In the genomic region with DNA sequence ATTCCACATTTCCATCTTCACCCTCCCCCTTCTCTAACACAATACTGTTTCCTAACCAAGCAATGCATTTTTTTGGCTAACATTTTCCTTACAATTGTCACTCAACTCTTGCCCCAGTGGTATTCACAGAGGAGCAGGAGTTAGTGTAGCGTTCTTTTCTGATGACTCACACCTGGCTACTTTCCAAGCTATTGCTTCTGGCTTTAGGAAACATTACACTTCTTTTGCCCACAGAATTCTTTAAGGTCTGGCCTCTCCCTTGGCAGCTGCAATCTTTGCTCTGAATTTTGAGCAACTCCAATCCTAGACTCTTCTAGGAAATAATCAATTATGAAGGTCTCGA, we compare ENCODE assay signal across 8 cellular contexts. TPM values are rescaled to one million over a fixed set of nuclear protein-coding genes. Genes with fewer than 3 reads are reported as not detected.
DNase-seq lines count a peak whose midpoint lies in the region; FAIRE-seq and TF ChIP-seq lines count a peak whose summit lies in the region.

No MANE protein-coding gene starts in this region.

- no peaks in the 10 kb centered on the region for H3K79me1 ChIP-seq in mesendoderm (ENCODE audit: low read length)

- no peak overlapping the region for H2BK5ac ChIP-seq in mesendoderm (ENCODE audit: low read length)

- TF ChIP-seq CTCF in chondrocyte (IDR thresholded peaks at IDR 0.05) = no peak

- H3K4me2 ChIP-seq in mesendoderm (ENCODE audit: low read length) = no peak overlapping the region

- peaks cover 5% of the 10 kb centered on the region for H3K36me3 Mint-ChIP-seq in chondrocyte (ENCODE audit: low read depth)

- no peak overlapping the region for H3K4me3 Mint-ChIP-seq in chondrocyte (ENCODE audit: unreplicated experiment)

- H3K9ac ChIP-seq in mesendoderm (ENCODE audit: low read length) = no peak overlapping the region

- no peak overlapping the region for H3K4ac ChIP-seq in mesendoderm (ENCODE audit: low read depth, low read length)

- no peaks in the 10 kb centered on the region for H3K79me2 ChIP-seq in mesendoderm (ENCODE audit: control insufficient read depth, insufficient read depth, low read length)

- no peaks in the 10 kb centered on the region for H3K27me3 Mint-ChIP-seq in chondrocyte (ENCODE audit: low read depth)

- FAIRE-seq in GM12891 (lab: Jason Lieb, UNC) = no peak

- H3K4me3 ChIP-seq in mesendoderm (ENCODE audit: low read length) = no peak overlapping the region
- H3K4me3 ChIP-seq in effector memory CD4-positive, alpha-beta T cell (ENCODE audit: insufficient read depth, low read depth, low read length, poor library complexity, severe bottlenecking) = no peak overlapping the region

- H3K4me1 Mint-ChIP-seq in chondrocyte (ENCODE audit: low read depth) = peaks cover 35% of the 10 kb centered on the region

- TF ChIP-seq POLR2A in GM12891 (IDR thresholded peaks at IDR 0.05; ENCODE audit: low read depth, low read length) = no peak

- H3K18ac ChIP-seq in mesendoderm (ENCODE audit: low read length) = no peak overlapping the region

- H4K5ac ChIP-seq in mesendoderm (ENCODE audit: low read length) = no peak overlapping the region

- H3K27ac ChIP-seq in mesendoderm (ENCODE audit: low read depth, low read length) = peak overlapping the region; percentile 34
- no peak overlapping the region for H3K27ac ChIP-seq in effector memory CD4-positive, alpha-beta T cell (ENCODE audit: insufficient read depth, low read length, poor library complexity, severe bottlenecking)

- H2BK120ac ChIP-seq in mesendoderm (ENCODE audit: low read depth, low read length) = no peak overlapping the region

- peak; percentile 57 for DNase-seq in COR-L47 (lab: John Stamatoyannopoulos, UW)
- peak; percentile 18 for DNase-seq in NCI-H1105 (lab: John Stamatoyannopoulos, UW)
- no peak for DNase-seq in chondrocyte (ENCODE audit: low spot score)
- DNase-seq in mesendoderm = peak; percentile 93
- DNase-seq in effector memory CD4-positive, alpha-beta T cell = no peak
- DNase-seq in NK-92 treated with Interleukin-12 subunit alpha and Interleukin-12 subunit beta, amount 100 ng/mL, for 24 hours (lab: John Stamatoyannopoulos, UW) = no peak
- no peak for DNase-seq in stimulated activated CD4-positive, alpha-beta T cell treated with anti-CD3 and anti-CD28 coated beads, Interleukin-4, amount 100 ng/mL, for 24 hours
- DNase-seq in GM12891 (ENCODE audit: insufficient read length, low spot score) = no peak

- H3K27me3 ChIP-seq in mesendoderm (ENCODE audit: insufficient read depth, low read length, poor library complexity) = no peaks in the 10 kb centered on the region
- no peaks in the 10 kb centered on the region for H3K27me3 ChIP-seq in effector memory CD4-positive, alpha-beta T cell (replicated peaks; ENCODE audit: control insufficient read depth, insufficient read depth, low read length, poor library complexity, severe bottlenecking)

- H2AK5ac ChIP-seq in mesendoderm (ENCODE audit: low read length) = no peak overlapping the region

- H2BK15ac ChIP-seq in mesendoderm (replicated peaks; ENCODE audit: low read depth) = no peak overlapping the region

- no peaks in the 10 kb centered on the region for H3K4me1 ChIP-seq in mesendoderm (ENCODE audit: control insufficient read depth, low read depth, low read length)
- H3K4me1 ChIP-seq in effector memory CD4-positive, alpha-beta T cell (ENCODE audit: control insufficient read depth, insufficient read depth, low read length, poor library complexity, severe bottlenecking) = no peaks in the 10 kb centered on the region

- no CpG with 5 or more reads among the region's 2 CpGs for WGBS in mesendoderm (ENCODE audit: extremely low coverage, insufficient coverage, low lambda C conversion rate)

- no peak overlapping the region for H3K56ac ChIP-seq in mesendoderm (ENCODE audit: low read length)

- H3K23ac ChIP-seq in mesendoderm (ENCODE audit: low read length) = no peak overlapping the region

- no peak overlapping the region for H4K8ac ChIP-seq in mesendoderm (ENCODE audit: low read depth, low read length)

- H3K9me3 ChIP-seq in effector memory CD4-positive, alpha-beta T cell (ENCODE audit: control insufficient read depth, low read length) = peaks cover 7% of the 10 kb centered on the region

- H3K36me3 ChIP-seq in mesendoderm (ENCODE audit: control insufficient read depth, insufficient read depth, low read length) = no peaks in the 10 kb centered on the region
- H3K36me3 ChIP-seq in effector memory CD4-positive, alpha-beta T cell (ENCODE audit: control insufficient read depth, insufficient read depth, low read length) = no peaks in the 10 kb centered on the region

- H3K27ac Mint-ChIP-seq in chondrocyte (ENCODE audit: unreplicated experiment) = peak overlapping the region; percentile 86

- peaks cover 24% of the 10 kb centered on the region for H3K9me3 Mint-ChIP-seq in chondrocyte (ENCODE audit: low read depth)

TF ChIP-seq in GM12891, 5 proteins besides CTCF, POLR2A, EP300 and RAD21:
- TF ChIP-seq PAX5 (IDR thresholded peaks at IDR 0.05; ENCODE audit: insufficient read depth, low read length, severe bottlenecking) = no peak
- TF ChIP-seq TAF1 (IDR thresholded peaks at IDR 0.05; ENCODE audit: low read depth, low read length) = no peak
- no peak for TF ChIP-seq SPI1 (IDR thresholded peaks at IDR 0.05; ENCODE audit: low read depth, low read length)
- TF ChIP-seq POU2F2 (IDR thresholded peaks at IDR 0.05; ENCODE audit: low read depth, low read length) = no peak
- TF ChIP-seq POLR2AphosphoS5 (IDR thresholded peaks at IDR 0.05; ENCODE audit: low read depth, low read length) = no peak

RNA-seq across cellular contexts. Expression of gene PDGFC, which starts 27.5 kb away (rescaled TPM):
- 70.0 to 131 TPM (median 70.9 TPM) in 3 replicates for total RNA-seq in chondrocyte
- polyA plus RNA-seq in mesendoderm (2013, experiment 1 of 2) = 2.2 TPM
- polyA plus RNA-seq in mesendoderm (2013, experiment 2 of 2) = 2.1 TPM
- not detected for polyA plus RNA-seq in GM12891 (2012; ENCODE audit: low read depth, missing spikeins)

Comparison
In these comparisons a context has a peak if more than half of its experiments do, and no peak if none do; other contexts are left out.
1. DNase-seq: peak in COR-L47 (single experiment), NCI-H1105 (single experiment) and mesendoderm (single experiment); none in chondrocyte (single experiment), effector memory CD4-positive, alpha-beta T cell (0 of 3), NK-92 treated with Interleukin-12 subunit alpha and Interleukin-12 subunit beta, amount 100 ng/mL, for 24 hours (single experiment), stimulated activated CD4-positive, alpha-beta T cell treated with anti-CD3 and anti-CD28 coated beads, Interleukin-4, amount 100 ng/mL, for 24 hours (single experiment) and GM12891 (single experiment).